8 cellular contexts compared by ENCODE assay signal in the genomic region with DNA sequence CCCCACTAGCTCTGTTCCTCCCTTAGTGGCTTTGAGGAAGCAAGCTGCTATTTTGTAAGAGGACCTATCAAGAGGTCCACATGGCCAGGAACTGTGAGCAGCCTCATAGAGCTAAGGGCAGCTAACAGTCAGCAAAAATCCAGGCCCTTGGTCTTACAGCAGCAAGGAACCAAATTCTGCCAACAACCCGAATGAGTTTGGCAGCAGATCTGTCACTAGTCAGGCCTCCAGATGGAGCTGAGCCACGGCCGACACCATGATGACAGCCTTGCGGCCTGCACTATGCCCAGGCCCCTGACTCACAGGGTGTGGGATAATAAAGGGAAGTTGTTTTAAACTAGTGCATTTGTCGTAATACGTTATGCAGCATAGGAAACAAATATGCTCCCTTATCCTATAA. TPM values are rescaled to one million over a fixed set of nuclear protein-coding genes. Genes with fewer than 3 reads are reported as not detected.
DNase-seq lines count a peak whose midpoint lies in the region; ATAC-seq lines count a peak whose summit lies in the region.

No MANE protein-coding gene starts in this region.

- H3K27ac Mint-ChIP-seq in activated naive CD8-positive, alpha-beta T cell treated with anti-CD3 and anti-CD28 coated beads, Interleukin-2, amount 50 U/mL, for 24 hours, result no peak overlapping the region
- H3K27ac Mint-ChIP-seq in activated naive CD8-positive, alpha-beta T cell treated with anti-CD3 and anti-CD28 coated beads for 36 hours, result no peak overlapping the region

- H3K4me1 Mint-ChIP-seq in activated naive CD8-positive, alpha-beta T cell treated with anti-CD3 and anti-CD28 coated beads, Interleukin-2, amount 50 U/mL, for 24 hours, result peaks cover 8% of the 10 kb centered on the region
- H3K4me1 Mint-ChIP-seq in activated naive CD8-positive, alpha-beta T cell treated with anti-CD3 and anti-CD28 coated beads for 36 hours, result peaks cover 2% of the 10 kb centered on the region

- no peak overlapping the region for H3K4me3 Mint-ChIP-seq in activated naive CD8-positive, alpha-beta T cell treated with anti-CD3 and anti-CD28 coated beads, Interleukin-2, amount 50 U/mL, for 24 hours
- no peak overlapping the region for H3K4me3 Mint-ChIP-seq in activated naive CD8-positive, alpha-beta T cell treated with anti-CD3 and anti-CD28 coated beads for 36 hours

- DNase-seq in activated naive CD8-positive, alpha-beta T cell treated with anti-CD3 and anti-CD28 coated beads, Interleukin-2, amount 50 U/mL, for 24 hours, result peak; percentile 8
- no peak for DNase-seq in activated naive CD8-positive, alpha-beta T cell treated with anti-CD3 and anti-CD28 coated beads for 36 hours
- DNase-seq in dedifferentiated amniotic fluid mesenchymal stem cell (ENCODE audit: extremely low spot score) (peak; percentile 26), lung microvascular endothelial cell (ENCODE audit: low read depth in 2 of 2) (peak; percentile 89 to 92), HT-29 (ENCODE audit: low spot score) (no peak), DMS53 treated with DMSO at 0.1 percent for 48 hours (lab: John Stamatoyannopoulos, UW; ENCODE audit: unreplicated experiment) (no peak)
- no peak for DNase-seq in activated CD4-positive, alpha-beta T cell treated with anti-CD3 and anti-CD28 coated beads for 48 hours

- no peaks in the 10 kb centered on the region for H3K9me3 Mint-ChIP-seq in activated naive CD8-positive, alpha-beta T cell treated with anti-CD3 and anti-CD28 coated beads, Interleukin-2, amount 50 U/mL, for 24 hours
- no peaks in the 10 kb centered on the region for H3K9me3 Mint-ChIP-seq in activated naive CD8-positive, alpha-beta T cell treated with anti-CD3 and anti-CD28 coated beads for 36 hours

- peak; percentile 24 for ATAC-seq in activated naive CD8-positive, alpha-beta T cell treated with anti-CD3 and anti-CD28 coated beads, Interleukin-2, amount 50 U/mL, for 24 hours
- no peak for ATAC-seq in HG02588 (IDR thresholded peaks at IDR 0.05; ENCODE audit: unreplicated experiment)

- no peaks in the 10 kb centered on the region for H3K36me3 Mint-ChIP-seq in activated naive CD8-positive, alpha-beta T cell treated with anti-CD3 and anti-CD28 coated beads, Interleukin-2, amount 50 U/mL, for 24 hours (ENCODE audit: low read depth)
- H3K36me3 Mint-ChIP-seq in activated naive CD8-positive, alpha-beta T cell treated with anti-CD3 and anti-CD28 coated beads for 36 hours, result no peaks in the 10 kb centered on the region

- no peaks in the 10 kb centered on the region for H3K27me3 Mint-ChIP-seq in activated naive CD8-positive, alpha-beta T cell treated with anti-CD3 and anti-CD28 coated beads, Interleukin-2, amount 50 U/mL, for 24 hours
- H3K27me3 Mint-ChIP-seq in activated naive CD8-positive, alpha-beta T cell treated with anti-CD3 and anti-CD28 coated beads for 36 hours, result no peaks in the 10 kb centered on the region

RNA-seq across cellular contexts. Expression of a gene that starts 28.0 kb away (rescaled TPM):
- total RNA-seq in activated naive CD8-positive, alpha-beta T cell treated with anti-CD3 and anti-CD28 coated beads for 36 hours, result 100 to 1,000 TPM; 342 to 363 TPM
- total RNA-seq in lung microvascular endothelial cell, result 200 and 336 TPM in 2 replicates
- total RNA-seq in HT-29 (2014; rRNA removed; shearing (Covaris generic)), result 275 and 298 TPM in 2 replicates

RNA-seq across cellular contexts. Expression of a gene that starts 35.3 kb away (rescaled TPM):
- 10 to 100 TPM; 20.0 to 21.2 TPM for total RNA-seq in activated naive CD8-positive, alpha-beta T cell treated with anti-CD3 and anti-CD28 coated beads for 36 hours
- total RNA-seq in lung microvascular endothelial cell, result 16.6 and 35.7 TPM in 2 replicates
- 13.1 and 13.8 TPM in 2 replicates for total RNA-seq in HT-29 (2014; rRNA removed; shearing (Covaris generic))

Comparison
In these comparisons a context has a peak if more than half of its experiments do, and no peak if none do; other contexts are left out.
1. DNase-seq: peak in activated naive CD8-positive, alpha-beta T cell treated with anti-CD3 and anti-CD28 coated beads, Interleukin-2, amount 50 U/mL, for 24 hours (single experiment), dedifferentiated amniotic fluid mesenchymal stem cell (single experiment) and lung microvascular endothelial cell (2 of 2); none in activated naive CD8-positive, alpha-beta T cell treated with anti-CD3 and anti-CD28 coated beads for 36 hours (single experiment), HT-29 (single experiment), activated CD4-positive, alpha-beta T cell treated with anti-CD3 and anti-CD28 coated beads for 48 hours (single experiment) and DMS53 treated with DMSO at 0.1 percent for 48 hours (single experiment).